Comparison of ENCODE assay signal across 8 cellular contexts in genomic region chr16:48526058-48526957, GRCh38.
DNase-seq lines count a peak whose midpoint lies in the region; ATAC-seq and TF ChIP-seq lines count a peak whose summit lies in the region.

No MANE protein-coding gene starts in this region.

- H3K27ac ChIP-seq in left lung: no peak overlapping the region

- TF ChIP-seq CTCF in left lung (IDR thresholded peaks at IDR 0.05): peak in 1 of 2 donors; percentile 12

- H3K4me3 ChIP-seq in left lung: no peak overlapping the region

- H3K36me3 ChIP-seq in left lung: no peaks in the 10 kb centered on the region

- no peaks in the 10 kb centered on the region for H3K27me3 ChIP-seq in left lung

- peak; percentile 15 for DNase-seq in stimulated activated CD4-positive, alpha-beta T cell treated with anti-CD3 and anti-CD28 coated beads, Interleukin-12 subunit alpha, Interleukin-12 subunit beta, amount 100 ng/mL, for 4 hours
- no peak for DNase-seq in stimulated activated CD4-positive, alpha-beta T cell treated with anti-CD3 and anti-CD28 coated beads, Interleukin-2, amount 100 ng/mL, for 48 hours
- peak; percentile 49 for DNase-seq in HK-2 (ENCODE audit: unreplicated experiment)
- DNase-seq in activated CD4-positive, alpha-beta T cell treated with anti-CD3 and anti-CD28 coated beads for 48 hours: peak; percentile 54
- DNase-seq in left lung: peak in 1 of 2 donors; percentile 34
- no peak for DNase-seq in amygdala (lab: John Stamatoyannopoulos, UW)
- no peak for DNase-seq in NCI-H1048 (lab: John Stamatoyannopoulos, UW)
- no peak for DNase-seq in foreskin melanocyte

- ATAC-seq in left lung: peak; percentile 81

- intact Hi-C loops in left lung (cut with DNase I): no loop called here

- no peaks in the 10 kb centered on the region for H3K4me1 ChIP-seq in left lung

- H3K9me3 ChIP-seq in left lung: no peaks in the 10 kb centered on the region

Comparison
In these comparisons a context has a peak if more than half of its experiments do, and no peak if none do; other contexts are left out.
1. DNase-seq: peak in stimulated activated CD4-positive, alpha-beta T cell treated with anti-CD3 and anti-CD28 coated beads, Interleukin-12 subunit alpha, Interleukin-12 subunit beta, amount 100 ng/mL, for 4 hours (single experiment), HK-2 (single experiment) and activated CD4-positive, alpha-beta T cell treated with anti-CD3 and anti-CD28 coated beads for 48 hours (single experiment); none in stimulated activated CD4-positive, alpha-beta T cell treated with anti-CD3 and anti-CD28 coated beads, Interleukin-2, amount 100 ng/mL, for 48 hours (0 of 2), amygdala (0 of 56), NCI-H1048 (single experiment) and foreskin melanocyte (single experiment).